20 cellular contexts compared by ENCODE assay signal in genomic region chr20:64110411-64111068, GRCh38. TPM values are rescaled to one million over a fixed set of nuclear protein-coding genes. Genes with fewer than 3 reads are reported as not detected.
DNase-seq lines count a peak whose midpoint lies in the region; ATAC-seq and TF ChIP-seq lines count a peak whose summit lies in the region.
"Had no signal": no experiment of that assay in that cellular context is flagged by ENCODE, and none has a peak within 500 bp of the region (broad histone marks: within the 10 kb centered on the region; RNA-seq: fewer than 3 reads in every experiment).

No MANE protein-coding gene starts in this region.

- intact Hi-C loops in posterior vena cava (cut with DNase I), result loop anchor here in 1 of 2 donors (10.0 kb wide), 1 partner anchor 76 kb away; the partner anchor contains the start of gene C20orf204

- ATAC-seq in HG02981 (IDR thresholded peaks at IDR 0.05; ENCODE audit: unreplicated experiment), result no peak
- ATAC-seq: heart left ventricle had no signal

- peaks cover 15% of the 10 kb centered on the region for H3K4me1 Mint-ChIP-seq in glutamatergic neuron (ENCODE audit: low read depth, unreplicated experiment)

- peaks cover 0 to 38% (median 0%) of the 10 kb centered on the region in 11 experiments; a peak in 7 of 22 replicates for H4K20me1 ChIP-seq in BLaER1 treated with 17β-estradiol and CSF1 and Interleukin-3, amounts not matched to agents 10 nM and 100 nM

- peaks cover 10% of the 10 kb centered on the region for H3K27me3 Mint-ChIP-seq in glutamatergic neuron (ENCODE audit: unreplicated experiment)

- peaks cover 34 to 78% (median 67%) of the 10 kb centered on the region in 10 experiments for H3K4me1 ChIP-seq in BLaER1 treated with 17β-estradiol and CSF1 and Interleukin-3, amounts not matched to agents 10 nM and 100 nM
- peaks cover 59% of the 10 kb centered on the region for H3K4me1 ChIP-seq in BE2C
- H3K4me1 ChIP-seq: esophagus squamous epithelium, heart left ventricle, prostate gland, SJCRH30 had no signal

- H3K36me3 ChIP-seq in BLaER1 treated with 17β-estradiol and CSF1 and Interleukin-3, amounts not matched to agents 10 nM and 100 nM, result no peaks in the 10 kb centered on the region
- no peaks in the 10 kb centered on the region; the same call in 1 of the 2 replicates for H3K36me3 ChIP-seq in BE2C
- H3K36me3 ChIP-seq: esophagus squamous epithelium, heart left ventricle, prostate gland, SJCRH30 had no signal

- DNase-seq in COLO668 (lab: John Stamatoyannopoulos, UW; ENCODE audit: unreplicated experiment), result peak; percentile 46
- peak; percentile 14 for DNase-seq in glutamatergic neuron
- peak; percentile 62 for DNase-seq in posterior vena cava (ENCODE audit: low spot score)
- no peak for DNase-seq in BE2C
- no peak for DNase-seq in occipital lobe (lab: John Stamatoyannopoulos, UW)
- DNase-seq: activated CD4-positive, alpha-beta T cell treated with anti-CD3 and anti-CD28 coated beads, Interleukin-2, amount 50 U/mL, for 4 hours; activated naive CD4-positive, alpha-beta T cell treated with Interleukin-2 at 50 U/mL for 16 hours; CD4-positive, CD25-positive, alpha-beta regulatory T cell; esophagus squamous epithelium; NCI-H1417 treated with DMSO at 0.1 percent for 48 hours; NCI-H446; SJCRH30 had no signal

- H3K27ac Mint-ChIP-seq in glutamatergic neuron (ENCODE audit: unreplicated experiment), result peak overlapping the region; percentile 59
- H3K27ac Mint-ChIP-seq: CD4-positive, CD25-positive, alpha-beta regulatory T cell had no signal

- H3K4me2 ChIP-seq in BLaER1 treated with 17β-estradiol and CSF1 and Interleukin-3, amounts not matched to agents 10 nM and 100 nM, result peak overlapping the region in 9 of 11 experiments; percentile 56 to 89 (median 75); a peak in 16 of 22 replicates

- no peak overlapping the region for H3K4me3 Mint-ChIP-seq in glutamatergic neuron (ENCODE audit: unreplicated experiment)
- H3K4me3 Mint-ChIP-seq: brain had no signal

- no peak overlapping the region for H3K4me3 ChIP-seq in BLaER1 treated with 17β-estradiol and CSF1 and Interleukin-3, amounts not matched to agents 10 nM and 100 nM
- no peak overlapping the region for H3K4me3 ChIP-seq in BE2C (ENCODE audit: low read depth, low read length)
- H3K4me3 ChIP-seq: esophagus squamous epithelium, heart left ventricle, prostate gland, SJCRH30 had no signal

- H3K36me3 Mint-ChIP-seq in glutamatergic neuron (ENCODE audit: unreplicated experiment), result no peaks in the 10 kb centered on the region
- H3K36me3 Mint-ChIP-seq: brain; CD4-positive, CD25-positive, alpha-beta regulatory T cell had no signal

- no peak overlapping the region for H3K27ac ChIP-seq in BLaER1 treated with 17β-estradiol and CSF1 and Interleukin-3, amounts not matched to agents 10 nM and 100 nM
- H3K27ac ChIP-seq: esophagus squamous epithelium, heart left ventricle, prostate gland, SJCRH30 had no signal

- TF ChIP-seq CTCF in glutamatergic neuron (IDR thresholded peaks at IDR 0.05; ENCODE audit: partially characterized antibody, unreplicated experiment), result no peak
- no peak for TF ChIP-seq CTCF in BE2C (IDR thresholded peaks at IDR 0.05; ENCODE audit: low read depth, low read length)

- H3K27me3 ChIP-seq in BLaER1 treated with 17β-estradiol and CSF1 and Interleukin-3, amounts not matched to agents 10 nM and 100 nM, result peaks cover 0 to 7% (median 0%) of the 10 kb centered on the region in 11 experiments; a peak in 3 of 22 replicates
- no peaks in the 10 kb centered on the region for H3K27me3 ChIP-seq in BE2C

- peak overlapping the region in 4 of 11 experiments; percentile 7 to 41 (median 15); a peak in 2 of 22 replicates for H3K9ac ChIP-seq in BLaER1 treated with 17β-estradiol and CSF1 and Interleukin-3, amounts not matched to agents 10 nM and 100 nM

- peaks cover 8% of the 10 kb centered on the region for H3K9me3 Mint-ChIP-seq in glutamatergic neuron (ENCODE audit: unreplicated experiment)
- H3K9me3 Mint-ChIP-seq: CD4-positive, CD25-positive, alpha-beta regulatory T cell had no signal

- no peaks in the 10 kb centered on the region for H3K9me3 ChIP-seq in BLaER1 treated with 17β-estradiol and CSF1 and Interleukin-3, amounts not matched to agents 10 nM and 100 nM (replicated peaks in 1 of 11)
- no peaks in the 10 kb centered on the region for H3K9me3 ChIP-seq in BE2C
- H3K9me3 ChIP-seq: esophagus squamous epithelium, heart left ventricle, prostate gland, SJCRH30 had no signal

RNA-seq across cellular contexts. Expression of gene NPBWR2, which starts 3.2 kb away (rescaled TPM):
- total RNA-seq in glutamatergic neuron (ENCODE audit: unreplicated experiment) (not detected), posterior vena cava (not detected), occipital lobe (not detected)
- polyA plus RNA-seq in BE2C (2012; ENCODE audit: insufficient read depth, insufficient read length, low read depth), result 0.76 TPM
- total RNA-seq: CD4-positive, CD25-positive, alpha-beta regulatory T cell; dermis microvascular lymphatic vessel endothelial cell; esophagus squamous epithelium; heart left ventricle; kidney epithelial cell; LHCN-M2; prostate gland; SJCRH30 had no signal
- polyA plus RNA-seq: CD4-positive, CD25-positive, alpha-beta regulatory T cell; heart left ventricle had no signal

RNA-seq across cellular contexts. Expression of gene LKAAEAR1, which starts 26.3 kb away (rescaled TPM):
- total RNA-seq in glutamatergic neuron (ENCODE audit: unreplicated experiment), result not detected
- total RNA-seq in posterior vena cava, result not detected
- 1.0 TPM for polyA plus RNA-seq in BE2C (2012; ENCODE audit: insufficient read depth, insufficient read length, low read depth)
- total RNA-seq in occipital lobe, result 0.78 TPM
- total RNA-seq: CD4-positive, CD25-positive, alpha-beta regulatory T cell; esophagus squamous epithelium; heart left ventricle; kidney epithelial cell; SJCRH30 had no signal
- polyA plus RNA-seq: heart left ventricle had no signal

RNA-seq across cellular contexts. Expression of gene OPRL1, which starts 30.7 kb away (rescaled TPM):
- total RNA-seq in glutamatergic neuron (ENCODE audit: unreplicated experiment), result 2.9 TPM
- 1 to 10 TPM in 1 of 2 donors, under 1 TPM in 1; 0.76 to 1.4 TPM for total RNA-seq in posterior vena cava
- 2.7 TPM for polyA plus RNA-seq in BE2C (2012; ENCODE audit: insufficient read depth, insufficient read length, low read depth)
- total RNA-seq in occipital lobe, result 14.3 TPM

RNA-seq across cellular contexts. Expression of gene RGS19, which starts 31.2 kb away (rescaled TPM):
- total RNA-seq in glutamatergic neuron (ENCODE audit: unreplicated experiment), result 4.4 TPM
- total RNA-seq in posterior vena cava, result 10 to 100 TPM; 18.0 to 19.1 TPM
- 31.1 TPM for polyA plus RNA-seq in BE2C (2012; ENCODE audit: insufficient read depth, insufficient read length, low read depth)
- 10.1 TPM for total RNA-seq in occipital lobe

RNA-seq across cellular contexts. Expression of gene TCEA2, which starts 47.5 kb away (rescaled TPM):
- total RNA-seq in glutamatergic neuron (ENCODE audit: unreplicated experiment) (102 TPM), posterior vena cava (10 to 100 TPM; 39.5 to 41.3 TPM), occipital lobe (36.0 TPM)
- 202 TPM for polyA plus RNA-seq in BE2C (2012; ENCODE audit: insufficient read depth, insufficient read length, low read depth)

Comparison
In these comparisons a context has a peak if more than half of its experiments do, and no peak if none do; other contexts are left out.
1. DNase-seq: peak in COLO668 (single experiment), glutamatergic neuron (single experiment) and posterior vena cava (single experiment); none in BE2C (single experiment) and occipital lobe (single experiment).